ENCODE assay signal across 9 cellular contexts in the genomic region with DNA sequence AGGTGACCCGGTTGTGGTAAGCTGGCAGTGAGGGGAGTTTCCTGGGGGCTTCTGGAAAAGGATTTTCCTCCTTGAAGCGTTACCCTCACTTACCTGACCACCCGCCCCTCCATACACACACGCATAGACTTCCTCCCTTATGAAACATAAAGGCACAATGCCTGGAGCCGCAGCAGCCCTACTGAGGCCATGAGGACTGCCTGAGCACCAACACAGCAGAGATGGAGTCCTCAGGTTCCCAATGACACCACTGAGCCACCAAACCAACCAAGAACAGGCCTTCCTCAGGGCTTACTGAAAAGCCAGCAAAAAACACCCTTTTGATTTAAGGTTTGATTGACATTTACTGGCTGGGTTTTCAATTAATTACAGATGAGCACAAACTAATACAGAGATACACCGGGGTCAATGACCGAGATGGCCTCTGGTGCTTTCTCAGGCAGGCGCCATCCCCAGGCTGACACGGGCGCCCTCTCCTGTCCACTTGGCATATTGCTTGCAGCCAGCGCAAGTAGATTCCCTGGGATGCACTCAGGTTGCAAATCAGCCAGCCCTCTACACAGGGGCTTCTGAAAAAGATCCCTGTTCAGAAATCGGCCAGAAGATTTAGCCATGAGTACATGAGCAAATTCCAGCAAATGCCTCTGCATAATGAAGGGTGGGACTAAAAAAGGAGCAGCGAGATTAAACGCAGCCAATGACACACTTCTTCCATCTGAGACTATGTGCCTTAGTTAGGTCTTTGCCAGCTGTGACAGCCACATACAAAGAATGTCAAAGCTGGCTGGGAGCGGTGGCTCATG. TPM values are rescaled to one million over a fixed set of nuclear protein-coding genes. Genes with fewer than 3 reads are reported as not detected.
DNase-seq lines count a peak whose midpoint lies in the region; ATAC-seq and TF ChIP-seq lines count a peak whose summit lies in the region.
"Had no signal": no experiment of that assay in that cellular context is flagged by ENCODE, and none has a peak within 500 bp of the region (broad histone marks: within the 10 kb centered on the region; RNA-seq: fewer than 3 reads in every experiment).

No MANE protein-coding gene starts in this region.

- H3K4me3 ChIP-seq in OCI-LY1 (ENCODE audit: low read depth, low read length, poor library complexity, severe bottlenecking) (no peak overlapping the region), prostate gland (no peak overlapping the region)
- H3K4me3 ChIP-seq: BLaER1 had no signal

- no peaks in the 10 kb centered on the region; the same call in 1 of the 2 replicates for H3K36me3 ChIP-seq in OCI-LY1 (ENCODE audit: insufficient read depth, low read length)
- no peaks in the 10 kb centered on the region for H3K36me3 ChIP-seq in prostate gland

- H3K9me3 ChIP-seq in OCI-LY1 (ENCODE audit: low read length) (no peaks in the 10 kb centered on the region), prostate gland (no peaks in the 10 kb centered on the region)
- H3K9me3 ChIP-seq: BLaER1 had no signal

- H3K4me1 ChIP-seq in OCI-LY1 (ENCODE audit: insufficient read depth, low read length, severe bottlenecking) (peaks cover 12% of the 10 kb centered on the region), prostate gland (replicated peaks) (peaks cover 3% of the 10 kb centered on the region)
- H3K4me1 ChIP-seq: BLaER1 had no signal

- H2AFZ ChIP-seq in OCI-LY1 (ENCODE audit: low read length), result no peak overlapping the region

- no peak for ATAC-seq in GM18502 (IDR thresholded peaks at IDR 0.05; ENCODE audit: poor library complexity, unreplicated experiment)

- H3K27ac ChIP-seq in OCI-LY1 (ENCODE audit: low read depth, low read length, poor library complexity, severe bottlenecking) (no peak overlapping the region), prostate gland (no peak overlapping the region)
- H3K27ac ChIP-seq: BLaER1 had no signal

- intact Hi-C loops in prostate gland (cut with DNase I), result no loop called here

- no peak overlapping the region for H3K9ac ChIP-seq in OCI-LY1 (ENCODE audit: low read length)
- H3K9ac ChIP-seq: BLaER1 had no signal

- H3K27me3 ChIP-seq in OCI-LY1 (ENCODE audit: insufficient read depth, low read length) (no peaks in the 10 kb centered on the region), prostate gland (replicated peaks; ENCODE audit: insufficient read depth) (no peaks in the 10 kb centered on the region)
- H3K27me3 ChIP-seq: BLaER1 had no signal

- no peaks in the 10 kb centered on the region for H3K9me2 ChIP-seq in OCI-LY1 (ENCODE audit: low read depth, low read length)

- WGBS in prostate gland, result 55% methylated on average over 15 of the region's 15 CpGs

- no peak for TF ChIP-seq POLR2A in prostate gland (IDR thresholded peaks at IDR 0.05)

- 0 out of 2 replicates have a peak, but pooled peaks cover 3% of the 10 kb centered on the region for H3K79me2 ChIP-seq in OCI-LY1 (ENCODE audit: insufficient read depth, low read length)

- H3F3A ChIP-seq in OCI-LY1 (ENCODE audit: insufficient read depth, low read length), result no peaks in the 10 kb centered on the region; the same call in 1 of the 2 replicates

- peak; percentile 96 for TF ChIP-seq CTCF in OCI-LY1 (IDR thresholded peaks at IDR 0.05; ENCODE audit: low read length)
- peak in 3 of 4 experiments; percentile 38 to 60 (median 53) for TF ChIP-seq CTCF in prostate gland (IDR thresholded peaks at IDR 0.05)

- no peak overlapping the region for H3K4me2 ChIP-seq in OCI-LY1 (ENCODE audit: low read length)
- H3K4me2 ChIP-seq: BLaER1 had no signal

- DNase-seq in DMS 273 (lab: John Stamatoyannopoulos, UW; ENCODE audit: unreplicated experiment) (peak; percentile 58), DMS 273 treated with DMSO at 0.1 percent for 48 hours (lab: John Stamatoyannopoulos, UW) (no peak), germinal center (ENCODE audit: low spot score) (peak; percentile 44), prostate gland (ENCODE audit: low spot score) (peak; percentile 24), GM19238 (ENCODE audit: insufficient read length, low spot score) (no peak)
- peak; percentile 36 for DNase-seq in activated T-helper 9 cell treated with anti-CD3 and anti-CD28 coated beads, Interleukin-2, amount 50 U/mL, for 16 hours (ENCODE audit: low read depth)

- no peaks in the 10 kb centered on the region for H4K20me1 ChIP-seq in OCI-LY1 (ENCODE audit: insufficient read depth, low read length)

RNA-seq across cellular contexts. Expression of a gene that starts 14.8 kb away (rescaled TPM):
- total RNA-seq in prostate gland, result 10 to 100 TPM in 1 of 2 donors, 1 to 10 TPM in 1; 7.2 to 14.5 TPM

RNA-seq across cellular contexts. Expression of a gene that starts 32.2 kb away (rescaled TPM):
- total RNA-seq in prostate gland, result 1 to 10 TPM in 1 of 2 donors, under 1 TPM in 1; 0.55 to 2.4 TPM

Comparison
In these comparisons a context has a peak if more than half of its experiments do, and no peak if none do; other contexts are left out.
1. DNase-seq: peak in DMS 273 (single experiment), activated T-helper 9 cell treated with anti-CD3 and anti-CD28 coated beads, Interleukin-2, amount 50 U/mL, for 16 hours (single experiment), germinal center (single experiment) and prostate gland (single experiment); none in DMS 273 treated with DMSO at 0.1 percent for 48 hours (single experiment) and GM19238 (single experiment).